1 cellular context compared by ENCODE assay signal in the genomic region with DNA sequence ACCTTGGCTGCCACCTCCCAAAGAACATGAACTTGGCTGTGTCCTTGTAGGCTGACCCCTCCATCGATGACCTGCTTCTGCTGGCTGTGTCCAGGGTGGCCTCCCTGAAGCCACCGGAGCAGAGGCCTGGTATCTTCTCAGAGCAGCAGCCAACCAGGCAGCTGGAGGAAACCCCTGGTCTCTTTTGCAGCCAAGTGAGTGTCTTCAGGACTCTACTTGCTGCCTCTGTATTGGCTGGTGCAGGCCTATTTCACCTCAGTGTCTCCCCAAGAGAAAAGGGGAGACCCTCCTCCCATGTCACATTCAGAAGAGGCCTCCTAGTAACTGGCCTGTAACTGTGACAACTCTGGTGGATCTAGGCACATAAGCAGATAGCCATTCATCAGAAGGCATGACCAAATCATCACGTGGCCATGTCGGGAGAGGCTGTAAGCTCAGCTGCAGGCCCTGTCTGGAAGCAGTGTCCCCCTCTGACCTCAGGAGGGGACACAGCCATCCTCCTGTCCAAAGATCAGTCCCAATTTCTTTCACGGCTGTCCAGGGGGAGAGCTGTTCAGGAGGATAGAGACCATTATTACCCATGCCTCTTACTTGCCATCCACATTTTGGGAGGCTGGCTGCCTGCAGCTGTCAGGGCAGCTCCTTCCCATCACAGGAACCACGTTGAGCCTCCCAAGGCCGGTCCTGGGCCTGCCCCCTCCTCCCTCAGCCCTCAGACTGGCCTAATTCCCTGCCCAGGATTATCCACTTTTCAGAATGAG.
TF ChIP-seq lines count a peak whose summit lies in the region.

No MANE protein-coding gene starts in this region.

TF ChIP-seq in H1, 55 proteins besides CTCF, POLR2A, EP300 and RAD21:
- no peak for TF ChIP-seq CBX8 (IDR thresholded peaks at IDR 0.05; ENCODE audit: borderline replicate concordance, low read depth, low read length)
